In the genomic region with DNA sequence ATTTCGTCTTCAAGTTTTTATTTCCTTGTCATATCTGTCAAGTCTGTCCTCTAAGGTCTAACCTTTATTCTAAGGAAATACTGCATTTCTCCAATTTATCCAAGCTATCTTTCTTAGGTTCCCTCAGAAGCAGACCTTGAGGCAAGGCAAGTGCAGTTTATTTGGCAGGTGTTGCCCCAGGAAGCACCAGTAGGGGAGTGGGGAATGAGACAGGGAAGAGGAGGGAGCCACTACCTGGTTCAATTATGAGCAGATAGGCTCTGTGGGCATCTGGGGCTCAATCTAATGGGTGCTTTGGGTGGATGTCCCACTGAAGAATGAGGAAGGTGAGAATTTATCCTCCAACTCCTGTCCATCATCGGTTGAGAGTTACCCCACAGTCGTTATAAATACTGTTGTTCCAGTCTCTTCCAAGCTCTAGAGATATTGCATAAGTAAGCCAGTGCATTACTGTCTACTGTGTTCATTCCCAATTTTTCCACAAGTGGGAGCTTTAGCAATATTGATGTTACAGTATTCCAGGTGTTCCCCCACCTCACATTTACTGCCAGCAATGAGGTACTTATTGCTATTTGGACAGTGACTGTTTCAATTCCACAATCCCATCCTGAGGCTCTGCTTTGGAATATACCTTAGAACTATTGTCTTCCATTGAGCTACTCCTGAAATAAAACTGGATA, we compare ENCODE assay signal across 15 cellular contexts.
DNase-seq lines count a peak whose midpoint lies in the region; ATAC-seq and TF ChIP-seq lines count a peak whose summit lies in the region.
"Had no signal": no experiment of that assay in that cellular context is flagged by ENCODE, and none has a peak within 500 bp of the region (broad histone marks: within the 10 kb centered on the region; RNA-seq: fewer than 3 reads in every experiment).

No MANE protein-coding gene starts in this region.

- H2AK9ac ChIP-seq in IMR-90 (replicated peaks; ENCODE audit: low read depth, low read length, poor library complexity) = no peak overlapping the region

- 0 out of 2 replicates have a peak, but pooled peaks have one; percentile 14 for TF ChIP-seq RAD21 in IMR-90 (IDR thresholded peaks at IDR 0.05; ENCODE audit: low read length)

- peak overlapping the region; percentile 37 for H3K27ac Mint-ChIP-seq in Calu3 (ENCODE audit: unreplicated experiment)
- H3K27ac Mint-ChIP-seq in naive thymus-derived CD8-positive, alpha-beta T cell = no peak overlapping the region
- H3K27ac Mint-ChIP-seq: activated B cell treated with CpG ODN at 0.5 μM for 24 hours had no signal

- no peak overlapping the region for H3K9ac ChIP-seq in IMR-90 (ENCODE audit: low read depth, low read length)
- H3K9ac ChIP-seq: KMS-11 had no signal

- TF ChIP-seq POLR2A in IMR-90 (IDR thresholded peaks at IDR 0.05; ENCODE audit: low read depth, low read length) = no peak
- TF ChIP-seq POLR2A in adrenal gland (IDR thresholded peaks at IDR 0.05) = no peak
- TF ChIP-seq POLR2A in gastroesophageal sphincter (IDR thresholded peaks at IDR 0.05) = no peak

- H3K4me3 ChIP-seq in IMR-90 (ENCODE audit: insufficient read depth, low read depth, low read length) = no peak overlapping the region
- no peak overlapping the region for H3K4me3 ChIP-seq in adrenal gland
- H3K4me3 ChIP-seq in gastroesophageal sphincter = no peak overlapping the region
- H3K4me3 ChIP-seq: upper lobe of left lung had no signal

- H4K91ac ChIP-seq in IMR-90 (ENCODE audit: insufficient read depth, low read depth, low read length) = no peak overlapping the region

- H3K4me2 ChIP-seq in IMR-90 (ENCODE audit: low read depth, low read length) = no peak overlapping the region
- H3K4me2 ChIP-seq: KMS-11 had no signal

- H3K9me3 Mint-ChIP-seq in Calu3 (ENCODE audit: low read depth, unreplicated experiment) = no peaks in the 10 kb centered on the region
- H3K9me3 Mint-ChIP-seq in naive thymus-derived CD8-positive, alpha-beta T cell = peaks cover 0 to 26% (median 1%) of the 10 kb centered on the region in 9 donors

- H3K36me3 Mint-ChIP-seq in Calu3 (ENCODE audit: insufficient read depth, unreplicated experiment) = no peaks in the 10 kb centered on the region
- no peaks in the 10 kb centered on the region for H3K36me3 Mint-ChIP-seq in naive thymus-derived CD8-positive, alpha-beta T cell

- POLR2A ChIA-PET in IMR-90 (lab: Charles Lee; ENCODE audit: unreplicated experiment) = no interaction called here
- POLR2A ChIA-PET in naive thymus-derived CD8-positive, alpha-beta T cell (lab: Charles Lee) = no interaction called here

- no peak overlapping the region for H2BK5ac ChIP-seq in IMR-90 (ENCODE audit: low read depth, low read length, poor library complexity, severe bottlenecking)

- no peaks in the 10 kb centered on the region for H3K79me1 ChIP-seq in IMR-90 (ENCODE audit: low read depth in 1 of 2, low read length in 2 of 2)

- TF ChIP-seq CTCF in Calu3 (IDR thresholded peaks at IDR 0.05; ENCODE audit: unreplicated experiment) = no peak
- peak; percentile 31; the same call in 1 of the 2 replicates for TF ChIP-seq CTCF in IMR-90 (conservative IDR thresholded peaks at IDR 0.05; ENCODE audit: low read depth, low read length)
- TF ChIP-seq CTCF in adrenal gland (IDR thresholded peaks at IDR 0.05) = peak in 4 of 6 experiments; percentile 10 to 32 (median 24)
- TF ChIP-seq CTCF in gastroesophageal sphincter (IDR thresholded peaks at IDR 0.05) = no peak

- ATAC-seq in IMR-90 (ENCODE audit: low read depth) (peak; percentile 53; the same call in 1 of the 2 replicates), gastroesophageal sphincter (no peak)
- ATAC-seq in naive thymus-derived CD8-positive, alpha-beta T cell = no peak

- peak overlapping the region; percentile 42; the same call in 1 of the 2 replicates for H3K23ac ChIP-seq in IMR-90 (ENCODE audit: low read depth, low read length)

- H3K27ac ChIP-seq in IMR-90 (ENCODE audit: insufficient read depth, low read length) = no peak overlapping the region
- H3K27ac ChIP-seq in adrenal gland = no peak overlapping the region
- H3K27ac ChIP-seq in gastroesophageal sphincter = no peak overlapping the region
- H3K27ac ChIP-seq: KMS-11, upper lobe of left lung had no signal

- H2AK5ac ChIP-seq in IMR-90 (ENCODE audit: low read depth, low read length) = peak overlapping the region; percentile 12; the same call in 1 of the 2 replicates

- H4K5ac ChIP-seq in IMR-90 (ENCODE audit: low read depth, low read length) = no peak overlapping the region

- H3K9me3 ChIP-seq in IMR-90 (ENCODE audit: control insufficient read depth, insufficient read depth, low read length) (no peaks in the 10 kb centered on the region), adrenal gland (replicated peaks in 1 of 3) (no peaks in the 10 kb centered on the region), gastroesophageal sphincter (no peaks in the 10 kb centered on the region)
- H3K9me3 ChIP-seq: upper lobe of left lung had no signal

- no peak overlapping the region for H3K56ac ChIP-seq in IMR-90 (ENCODE audit: extremely low read depth, insufficient read depth, low read length)

- H3K36me3 ChIP-seq in IMR-90 (ENCODE audit: control insufficient read depth, insufficient read depth, low read length) (no peaks in the 10 kb centered on the region), adrenal gland (replicated peaks in 1 of 2) (no peaks in the 10 kb centered on the region), gastroesophageal sphincter (no peaks in the 10 kb centered on the region)
- H3K36me3 ChIP-seq: upper lobe of left lung had no signal

- no peak overlapping the region for H3K18ac ChIP-seq in IMR-90 (ENCODE audit: low read depth, low read length)

- H2AFZ ChIP-seq in IMR-90 (replicated peaks; ENCODE audit: low read length, poor library complexity) = no peak overlapping the region

- H3K9me1 ChIP-seq in IMR-90 (ENCODE audit: insufficient read depth, low read length) = no peaks in the 10 kb centered on the region; the same call in 1 of the 2 replicates

- in situ Hi-C loops in IMR-90 (cut with MboI; ENCODE audit: low sequenced_read_pairs) = no loop called here

- no peak overlapping the region for H2BK15ac ChIP-seq in IMR-90 (ENCODE audit: low read depth, low read length)

- DNase-seq in Calu3 (no peak), IMR-90 (peak; percentile 23), adrenal gland (no peak), left kidney (ENCODE audit: low read depth, low spot score) (peak; percentile 25), AG08396 (ENCODE audit: low spot score) (no peak), cardiac septum (ENCODE audit: low spot score) (no peak)
- no peak for DNase-seq in naive thymus-derived CD8-positive, alpha-beta T cell
- DNase-seq: activated B cell treated with CpG ODN at 0.5 μM for 24 hours, amniotic stem cell, EL, NCI-H2171, SHP77 treated with DMSO at 0.1 percent for 48 hours, upper lobe of left lung had no signal

- no peak for TF ChIP-seq EP300 in gastroesophageal sphincter (IDR thresholded peaks at IDR 0.05)

- H3K14ac ChIP-seq in IMR-90 (replicated peaks; ENCODE audit: low read depth, low read length) = no peak overlapping the region

- no peaks in the 10 kb centered on the region for H3K27me3 Mint-ChIP-seq in Calu3 (ENCODE audit: unreplicated experiment)
- peaks cover 0 to 8% (median 0%) of the 10 kb centered on the region in 5 donors for H3K27me3 Mint-ChIP-seq in naive thymus-derived CD8-positive, alpha-beta T cell
- H3K27me3 Mint-ChIP-seq: activated B cell treated with CpG ODN at 0.5 μM for 24 hours had no signal

- H2BK20ac ChIP-seq in IMR-90 (ENCODE audit: low read depth, low read length) = peak overlapping the region; percentile 78

- H3K27me3 ChIP-seq in IMR-90 (ENCODE audit: control insufficient read depth, insufficient read depth, low read length) (no peaks in the 10 kb centered on the region), adrenal gland (no peaks in the 10 kb centered on the region), gastroesophageal sphincter (no peaks in the 10 kb centered on the region)
- H3K27me3 ChIP-seq: upper lobe of left lung had no signal

- no peaks in the 10 kb centered on the region for H4K20me1 ChIP-seq in IMR-90 (ENCODE audit: insufficient read depth, low read length)

- H3K4me1 ChIP-seq in IMR-90 (ENCODE audit: control insufficient read depth, insufficient read depth, low read length) (no peaks in the 10 kb centered on the region), adrenal gland (replicated peaks in 1 of 2) (no peaks in the 10 kb centered on the region), gastroesophageal sphincter (no peaks in the 10 kb centered on the region)
- H3K4me1 ChIP-seq: upper lobe of left lung had no signal

- H3K4me1 Mint-ChIP-seq in Calu3 (ENCODE audit: low read depth, unreplicated experiment) = peaks cover 27% of the 10 kb centered on the region
- no peaks in the 10 kb centered on the region for H3K4me1 Mint-ChIP-seq in naive thymus-derived CD8-positive, alpha-beta T cell
- H3K4me1 Mint-ChIP-seq: activated B cell treated with CpG ODN at 0.5 μM for 24 hours had no signal

- BruUV-seq in Calu3 (replicated peaks; lab: Mats Ljungman, UMichigan) = no TSS peak
- no TSS peak for BruUV-seq in IMR-90 (replicated peaks; lab: Mats Ljungman, UMichigan)

- intact Hi-C loops in Calu3 (cut with micrococcal nuclease; ENCODE audit: unreplicated experiment) (loop anchor here (2.0 to 5.0 kb wide), 2 partner anchors 52 to 89 kb away; no protein-coding TSS in a partner anchor), IMR-90 (cut with micrococcal nuclease) (loop anchor here (2.0 kb wide), 1 partner anchor 89 kb away; no protein-coding TSS in a partner anchor), adrenal gland (cut with DNase I) (no loop called here), cardiac septum (cut with DNase I) (no loop called here)

- no peak overlapping the region for H3K4me3 Mint-ChIP-seq in Calu3 (ENCODE audit: low read depth, unreplicated experiment)
- no peak overlapping the region for H3K4me3 Mint-ChIP-seq in naive thymus-derived CD8-positive, alpha-beta T cell
- H3K4me3 Mint-ChIP-seq: activated B cell treated with CpG ODN at 0.5 μM for 24 hours had no signal

- no CpG with 5 or more reads among the region's 3 CpGs for WGBS in IMR-90 (ENCODE audit: extremely low coverage in 2 of 2, insufficient read length in 1 of 2), 2 experiments
- 69 to 83% (median 75%) methylated on average over 3 of the region's 3 CpGs for WGBS in adrenal gland, 4 donors
- WGBS in gastroesophageal sphincter (ENCODE audit: low coverage in 1 of 2), 2 donors = 80 to 95% methylated on average over 3 of the region's 3 CpGs

- no peak overlapping the region for H4K8ac ChIP-seq in IMR-90 (ENCODE audit: low read depth in 2 of 2, low read length in 2 of 2)

- dilution Hi-C loops in IMR-90 (cut with HindIII; ENCODE audit: low sequenced_read_pairs, unreplicated experiment) = no loop called here

- no peak overlapping the region for H3K4ac ChIP-seq in IMR-90 (ENCODE audit: low read depth, low read length)

- CTCF ChIA-PET in Calu3 (lab: Charles Lee) (no interaction called here), IMR-90 (lab: Yijun Ruan, JAX) (interaction anchor here (0.5 to 2.4 kb wide), 6 partner anchors 10 to 305 kb away, joined by 3 to 7 read pairs (median 3); no protein-coding TSS in a partner anchor)

- H2BK120ac ChIP-seq in IMR-90 (ENCODE audit: low read depth, low read length) = no peak overlapping the region

TF ChIP-seq in IMR-90, 13 proteins besides CTCF, POLR2A, EP300 and RAD21 (continues in another document):
- TF ChIP-seq CHD1 (IDR thresholded peaks at IDR 0.05; ENCODE audit: low read depth, low read length) = no peak
- no peak for TF ChIP-seq BHLHE40 (IDR thresholded peaks at IDR 0.05; ENCODE audit: low read depth, low read length)
- TF ChIP-seq FOS (IDR thresholded peaks at IDR 0.05; ENCODE audit: low read depth, low read length) = no peak

Comparison
In these comparisons a context has a peak if more than half of its experiments do, and no peak if none do; other contexts are left out.
1. DNase-seq: peak in IMR-90 (single experiment) and left kidney (single experiment); none in Calu3 (single experiment), adrenal gland (0 of 7), AG08396 (single experiment), naive thymus-derived CD8-positive, alpha-beta T cell (0 of 10) and cardiac septum (single experiment).
2. CTCF ChIP-seq: peak in IMR-90 (single experiment) and adrenal gland (4 of 6); none in Calu3 (single experiment) and gastroesophageal sphincter (0 of 4).
3. intact Hi-C loops: an anchor here in Calu3 (2.0 to 5.0 kb wide) and IMR-90 (2.0 kb wide); none called in adrenal gland and cardiac septum.